ENCODE assay signal across 8 cellular contexts in genomic region chr2:120012363-120012762, GRCh38.
A peak's percentile ranks its signal among the peaks of the same experiment; 100 is the strongest.
DNase-seq lines count a peak whose midpoint lies in the region; ATAC-seq and TF ChIP-seq lines count a peak whose summit lies in the region.

No MANE protein-coding gene starts in this region.

- TF ChIP-seq CTCF in DND-41 (IDR thresholded peaks at IDR 0.05; ENCODE audit: borderline replicate concordance, extremely low read depth, low read length, poor library complexity, severe bottlenecking) (no peak), parathyroid adenoma (IDR thresholded peaks at IDR 0.05) (no peak)

- ATAC-seq in DND-41 (ENCODE audit: insufficient read depth, low read depth) (no peak), GM21576 (IDR thresholded peaks at IDR 0.05; ENCODE audit: unreplicated experiment) (no peak)

- H2AFZ ChIP-seq in DND-41 (ENCODE audit: low read depth, low read length), result peak overlapping the region; percentile 66
- H2AFZ ChIP-seq in parathyroid adenoma, result peak overlapping the region; percentile 98

- DNase-seq in DND-41, result no peak
- peak; percentile 40 for DNase-seq in NCI-H69 (lab: John Stamatoyannopoulos, UW)
- no peak for DNase-seq in glomerular visceral epithelial cell (ENCODE audit: extremely low spot score)
- no peak for DNase-seq in putamen (ENCODE audit: low spot score)
- DNase-seq in stimulated activated CD4-positive, alpha-beta T cell treated with anti-CD3 and anti-CD28 coated beads, Interleukin-4, amount 100 ng/mL, for 24 hours, result no peak

- no peaks in the 10 kb centered on the region; the same call in 1 of the 2 replicates for H3K36me3 ChIP-seq in DND-41 (ENCODE audit: insufficient read depth, low read length)
- no peaks in the 10 kb centered on the region for H3K36me3 ChIP-seq in endocrine pancreas (ENCODE audit: control insufficient read depth, insufficient read depth, low read length)
- H3K36me3 ChIP-seq in parathyroid adenoma (ENCODE audit: control insufficient read depth, insufficient read depth, low read length), result no peaks in the 10 kb centered on the region

- H3K4me2 ChIP-seq in DND-41 (ENCODE audit: insufficient read depth, low read length), result peak overlapping the region; percentile 78
- H3K4me2 ChIP-seq in parathyroid adenoma (ENCODE audit: low read length), result peak overlapping the region; percentile 95

- peaks cover 4% of the 10 kb centered on the region; the same call in 1 of the 2 replicates for H4K20me1 ChIP-seq in DND-41 (ENCODE audit: insufficient read depth, low read length)

- H3K79me2 ChIP-seq in DND-41 (ENCODE audit: insufficient read depth, low read length), result peaks cover 41% of the 10 kb centered on the region
- H3K79me2 ChIP-seq in parathyroid adenoma, result peaks cover 9% of the 10 kb centered on the region

- H3K27ac ChIP-seq in DND-41 (ENCODE audit: low read length), result peak overlapping the region; percentile 65
- H3K27ac ChIP-seq in parathyroid adenoma, result peak overlapping the region; percentile 93

- H3K4me1 ChIP-seq in DND-41 (ENCODE audit: insufficient read depth, low read length) (peaks cover 27% of the 10 kb centered on the region), endocrine pancreas (ENCODE audit: control insufficient read depth, insufficient read depth, low read length) (no peaks in the 10 kb centered on the region), parathyroid adenoma (peaks cover 4% of the 10 kb centered on the region)

- H3K9ac ChIP-seq in DND-41 (ENCODE audit: low read depth, low read length) (peak overlapping the region; percentile 94), endocrine pancreas (ENCODE audit: control insufficient read depth, insufficient read depth, low read length) (peak overlapping the region; percentile 39), parathyroid adenoma (no peak overlapping the region)

- no peaks in the 10 kb centered on the region for H3K27me3 ChIP-seq in DND-41 (ENCODE audit: insufficient read depth, low read length, poor library complexity)
- H3K27me3 ChIP-seq in endocrine pancreas (ENCODE audit: control insufficient read depth, insufficient read depth, low read length), result no peaks in the 10 kb centered on the region
- H3K27me3 ChIP-seq in parathyroid adenoma (ENCODE audit: control insufficient read depth, insufficient read depth, low read length), result no peaks in the 10 kb centered on the region

- H3K9me3 ChIP-seq in DND-41 (ENCODE audit: insufficient read depth, low read length, severe bottlenecking) (no peaks in the 10 kb centered on the region), endocrine pancreas (ENCODE audit: control insufficient read depth, low read length) (no peaks in the 10 kb centered on the region), parathyroid adenoma (ENCODE audit: control insufficient read depth, low read length) (no peaks in the 10 kb centered on the region)

- peak overlapping the region; percentile 74 to 80; a peak in 3 of 4 replicates for H3K4me3 ChIP-seq in DND-41 (ENCODE audit: low read depth in 1 of 2, low read length in 2 of 2)
- peak overlapping the region; percentile 96 for H3K4me3 ChIP-seq in endocrine pancreas (ENCODE audit: control insufficient read depth, insufficient read depth, low read length)
- peak overlapping the region; percentile 86 for H3K4me3 ChIP-seq in parathyroid adenoma (ENCODE audit: low read depth, low read length)
